In genomic region chr1:15159166-15159555, GRCh38 we compare ENCODE assay signal across 22 cellular contexts. TPM values are rescaled to one million over a fixed set of nuclear protein-coding genes. Genes with fewer than 3 reads are reported as not detected.
A peak's percentile ranks its signal among the peaks of the same experiment; 100 is the strongest.
DNase-seq lines count a peak whose midpoint lies in the region; ATAC-seq, FAIRE-seq and TF ChIP-seq lines count a peak whose summit lies in the region.
"Had no signal": no experiment of that assay in that cellular context is flagged by ENCODE, and none has a peak within 500 bp of the region (broad histone marks: within the 10 kb centered on the region; RNA-seq: fewer than 3 reads in every experiment).

No MANE protein-coding gene starts in this region.

- peaks cover 8% of the 10 kb centered on the region for H3K9me1 ChIP-seq in keratinocyte (ENCODE audit: control insufficient read depth, extremely low read depth, insufficient read depth, low read length)

- no peaks in the 10 kb centered on the region for H3K36me3 ChIP-seq in PC-9 (ENCODE audit: low read depth)
- no peaks in the 10 kb centered on the region for H3K36me3 ChIP-seq in brain microvascular endothelial cell (replicated peaks)
- peaks cover 2 to 10% of the 10 kb centered on the region in 2 experiments for H3K36me3 ChIP-seq in keratinocyte (ENCODE audit: control insufficient read depth in 2 of 2, extremely low read depth in 1 of 2, insufficient read depth in 2 of 2, low read length in 2 of 2)
- H3K36me3 ChIP-seq in stomach = no peaks in the 10 kb centered on the region
- H3K36me3 ChIP-seq: left lung had no signal

- DNase-seq in PC-9 = no peak
- DNase-seq in brain microvascular endothelial cell = no peak
- DNase-seq in keratinocyte (ENCODE audit: low read depth, low spot score) = no peak
- DNase-seq in stomach = no peak
- DNase-seq in activated T-cell treated with anti-CD3 and anti-CD28 coated beads for 4 hours = no peak
- DNase-seq: activated CD4-positive, alpha-beta memory T cell treated with anti-CD3 and anti-CD28 coated beads, Interleukin-2, amount 10 ng/mL, durations not matched to agents 7 days and 5 days; activated naive CD4-positive, alpha-beta T cell treated with anti-CD3 and anti-CD28 coated beads, Interleukin-2, amount 50 U/mL, for 16 hours; activated T-cell treated with anti-CD3 and anti-CD28 coated beads, Interleukin-2, amount 50 U/mL, for 24 hours; C1 segment of cervical spinal cord; cortex of kidney; erythroblast; left lung; NCI-H1417; NCI-H2171; NCI-H526; SHP77 treated with DMSO at 0.1 percent for 48 hours; stimulated activated CD4-positive, alpha-beta T cell treated with anti-CD3 and anti-CD28 coated beads, Interleukin-2, amount 100 ng/mL, for 24 hours; stimulated activated naive CD4-positive, alpha-beta T cell treated with Interleukin-2 at 50 U/mL for 16 hours; T-helper 17 cell had no signal

- H3K4me2 ChIP-seq in PC-9 = peak overlapping the region; percentile 54
- H3K4me2 ChIP-seq in keratinocyte (ENCODE audit: control insufficient read depth, extremely low read depth, insufficient read depth, low read depth, low read length) = peak overlapping the region; percentile 70

- no peaks in the 10 kb centered on the region for H3K9me3 ChIP-seq in PC-9 (ENCODE audit: insufficient read depth, low read depth)
- no peaks in the 10 kb centered on the region for H3K9me3 ChIP-seq in keratinocyte (ENCODE audit: control insufficient read depth, low read depth, low read length)
- H3K9me3 ChIP-seq in stomach = no peaks in the 10 kb centered on the region
- H3K9me3 ChIP-seq: left lung had no signal

- H3K9ac ChIP-seq in keratinocyte (ENCODE audit: control insufficient read depth, extremely low read depth, insufficient read depth, low read length) = peak overlapping the region; percentile 4

- peaks cover 12% of the 10 kb centered on the region; the same call in 1 of the 2 replicates for H3F3A ChIP-seq in PC-9 (ENCODE audit: insufficient read depth, low read depth)

- 27 to 51% (median 41%) methylated on average over 7 of the region's 7 CpGs for WGBS in stomach, 5 donors

- H3K27ac ChIP-seq in PC-9 = peak overlapping the region; percentile 48
- H3K27ac ChIP-seq in brain microvascular endothelial cell = peak overlapping the region; percentile 65
- peak overlapping the region; percentile 60 for H3K27ac ChIP-seq in keratinocyte (ENCODE audit: control insufficient read depth, insufficient read depth, low read length)
- H3K27ac ChIP-seq in stomach = peak overlapping the region in 4 of 5 donors; percentile 13 to 99 (median 96)

- H4K20me1 ChIP-seq in PC-9 (ENCODE audit: insufficient read depth) (no peaks in the 10 kb centered on the region), keratinocyte (ENCODE audit: control insufficient read depth, extremely low read depth, insufficient read depth, low read length) (no peaks in the 10 kb centered on the region)

- CTCF ChIA-PET in PC-9 (lab: Charles Lee) = interaction anchor here (0.5 kb wide), 1 partner anchor 61 kb away, joined by 11 read pairs; no protein-coding TSS in a partner anchor

- no peak for TF ChIP-seq POLR2A in stomach (IDR thresholded peaks at IDR 0.05)

- H3K27me3 ChIP-seq in PC-9 (ENCODE audit: insufficient read depth, low read depth) (no peaks in the 10 kb centered on the region), brain microvascular endothelial cell (replicated peaks) (no peaks in the 10 kb centered on the region), keratinocyte (ENCODE audit: control insufficient read depth, extremely low read depth, insufficient read depth, low read length) (no peaks in the 10 kb centered on the region), stomach (peaks cover 0 to 10% (median 0%) of the 10 kb centered on the region in 3 donors)

- dilution Hi-C loops in keratinocyte (cut with MboI; ENCODE audit: extremely low pct_ligation_motif_present, low sequenced_read_pairs) = no loop called here

- H3K79me2 ChIP-seq in PC-9 (ENCODE audit: low read depth) (peaks cover 32% of the 10 kb centered on the region), keratinocyte (ENCODE audit: control insufficient read depth, insufficient read depth, low read length) (peaks cover 87% of the 10 kb centered on the region)

- TF ChIP-seq EP300 in stomach (IDR thresholded peaks at IDR 0.05) = no peak

- peaks cover 17% of the 10 kb centered on the region for H3K4me1 ChIP-seq in PC-9 (replicated peaks; ENCODE audit: insufficient read depth)
- H3K4me1 ChIP-seq in keratinocyte (ENCODE audit: control insufficient read depth, extremely low read depth, insufficient read depth, low read length) = peaks cover 22% of the 10 kb centered on the region
- H3K4me1 ChIP-seq in stomach = peaks cover 51 to 92% (median 73%) of the 10 kb centered on the region in 4 donors

- POLR2A ChIA-PET in PC-9 (lab: Charles Lee; ENCODE audit: unreplicated experiment) = interaction anchor here (0.7 kb wide), 1 partner anchor 69 kb away, joined by 4 read pairs; no protein-coding TSS in a partner anchor

- in situ Hi-C loops in brain microvascular endothelial cell (cut with HindIII; ENCODE audit: low pct_ligation_motif_present, low sequenced_read_pairs) = no loop called here

- no TSS peak for BruUV-seq in PC-9 (replicated peaks; lab: Mats Ljungman, UMichigan)

- FAIRE-seq in keratinocyte (lab: Jason Lieb, UNC) = no peak

- H3K4me3 ChIP-seq in PC-9 = no peak overlapping the region
- no peak overlapping the region for H3K4me3 ChIP-seq in brain microvascular endothelial cell (ENCODE audit: low read depth, low read length)
- H3K4me3 ChIP-seq in keratinocyte (ENCODE audit: control insufficient read depth in 2 of 3, extremely low read depth in 1 of 3, insufficient read depth in 2 of 3, low read depth in 1 of 3, low read length in 3 of 3) = peak overlapping the region in 1 of 3 experiments; percentile 18
- no peak overlapping the region for H3K4me3 ChIP-seq in stomach
- H3K4me3 ChIP-seq: left lung had no signal

- ATAC-seq in GM21723 (IDR thresholded peaks at IDR 0.05; ENCODE audit: unreplicated experiment) (no peak), HG02623 (IDR thresholded peaks at IDR 0.05; ENCODE audit: unreplicated experiment) (no peak)
- ATAC-seq: left lung, T-helper 17 cell, WTC11 had no signal

- H2AFZ ChIP-seq in PC-9 (no peak overlapping the region), keratinocyte (ENCODE audit: control insufficient read depth, low read length) (no peak overlapping the region)

- H3K9me2 ChIP-seq in PC-9 (ENCODE audit: insufficient read depth) = no peaks in the 10 kb centered on the region

- intact Hi-C loops in PC-9 (cut with micrococcal nuclease; ENCODE audit: unreplicated experiment) (loop anchor here (10.0 kb wide), 1 partner anchor 366 kb away; the partner anchor contains the start of genes CASP9 and DNAJC16), stomach (cut with DNase I; ENCODE audit: low total_unique reads) (loop anchor here (5.0 kb wide), 1 partner anchor 38 kb away; no protein-coding TSS in a partner anchor)

- TF ChIP-seq CTCF in PC-9 (conservative IDR thresholded peaks at IDR 0.05) = no peak
- no peak for TF ChIP-seq CTCF in brain microvascular endothelial cell (IDR thresholded peaks at IDR 0.05; ENCODE audit: low read depth, low read length, missing control alignments)
- no peak for TF ChIP-seq CTCF in keratinocyte (optimal IDR thresholded peaks at IDR 0.05 in 1 of 3, IDR thresholded peaks at IDR 0.05 in 1 of 3, conservative IDR thresholded peaks at IDR 0.05 in 1 of 3; ENCODE audit: extremely low read depth in 1 of 3, insufficient read depth in 2 of 3, low read length in 3 of 3)
- TF ChIP-seq CTCF in stomach (IDR thresholded peaks at IDR 0.05) = no peak

RNA-seq across cellular contexts. Expression of gene TMEM51, which starts 5.6 kb away (rescaled TPM):
- 11.7 and 12.7 TPM in 2 replicates for total RNA-seq in PC-9 (2021)
- 12.9 to 17.6 TPM (median 14.5 TPM) in 3 replicates for polyA plus RNA-seq in keratinocyte
- 7.1 TPM for polyA plus RNA-seq in keratinocyte (2011; ENCODE audit: low read depth)
- 8.6 and 10.9 TPM in 2 replicates for polyA plus RNA-seq in keratinocyte (2011; cell fraction: cytosol; rRNA removed)
- polyA plus RNA-seq in keratinocyte (2011; cell fraction: nucleus; rRNA removed) = 32.1 and 32.9 TPM in 2 replicates
- polyA plus RNA-seq in keratinocyte (2012; ENCODE audit: low replicate concordance) = 13.7 and 16.0 TPM in 2 replicates
- polyA minus RNA-seq in keratinocyte = 5.4 to 6.7 TPM (median 5.5 TPM) in 3 replicates
- 11.5 TPM for polyA minus RNA-seq in keratinocyte (2011; cell fraction: cytosol; rRNA and poly(A)+ RNA removed)
- 12.0 and 13.7 TPM in 2 replicates for polyA minus RNA-seq in keratinocyte (2011; cell fraction: nucleus; rRNA and poly(A)+ RNA removed)
- total RNA-seq in stomach = 10 to 100 TPM in 4 of 5 donors, 1 to 10 TPM in 1; 1.2 to 32.2 (median 13.8) TPM
- polyA plus RNA-seq in stomach = 10 to 100 TPM; 13.6 to 18.2 (median 17.2) TPM
- total RNA-seq: activated CD4-positive, alpha-beta memory T cell treated with anti-CD3 and anti-CD28 coated beads, Interleukin-2, amount 10 ng/mL, durations not matched to agents 7 days and 5 days; T-helper 17 cell had no signal
